ENCODE assay signal across 1 cellular context in genomic region chr1:97581614-97582051, GRCh38.
TF ChIP-seq lines count a peak whose summit lies in the region.

No MANE protein-coding gene starts in this region.

TF ChIP-seq in GM23338, 12 proteins besides CTCF, POLR2A, EP300 and RAD21 (continued from another document):
- TF ChIP-seq, protein P1, sequence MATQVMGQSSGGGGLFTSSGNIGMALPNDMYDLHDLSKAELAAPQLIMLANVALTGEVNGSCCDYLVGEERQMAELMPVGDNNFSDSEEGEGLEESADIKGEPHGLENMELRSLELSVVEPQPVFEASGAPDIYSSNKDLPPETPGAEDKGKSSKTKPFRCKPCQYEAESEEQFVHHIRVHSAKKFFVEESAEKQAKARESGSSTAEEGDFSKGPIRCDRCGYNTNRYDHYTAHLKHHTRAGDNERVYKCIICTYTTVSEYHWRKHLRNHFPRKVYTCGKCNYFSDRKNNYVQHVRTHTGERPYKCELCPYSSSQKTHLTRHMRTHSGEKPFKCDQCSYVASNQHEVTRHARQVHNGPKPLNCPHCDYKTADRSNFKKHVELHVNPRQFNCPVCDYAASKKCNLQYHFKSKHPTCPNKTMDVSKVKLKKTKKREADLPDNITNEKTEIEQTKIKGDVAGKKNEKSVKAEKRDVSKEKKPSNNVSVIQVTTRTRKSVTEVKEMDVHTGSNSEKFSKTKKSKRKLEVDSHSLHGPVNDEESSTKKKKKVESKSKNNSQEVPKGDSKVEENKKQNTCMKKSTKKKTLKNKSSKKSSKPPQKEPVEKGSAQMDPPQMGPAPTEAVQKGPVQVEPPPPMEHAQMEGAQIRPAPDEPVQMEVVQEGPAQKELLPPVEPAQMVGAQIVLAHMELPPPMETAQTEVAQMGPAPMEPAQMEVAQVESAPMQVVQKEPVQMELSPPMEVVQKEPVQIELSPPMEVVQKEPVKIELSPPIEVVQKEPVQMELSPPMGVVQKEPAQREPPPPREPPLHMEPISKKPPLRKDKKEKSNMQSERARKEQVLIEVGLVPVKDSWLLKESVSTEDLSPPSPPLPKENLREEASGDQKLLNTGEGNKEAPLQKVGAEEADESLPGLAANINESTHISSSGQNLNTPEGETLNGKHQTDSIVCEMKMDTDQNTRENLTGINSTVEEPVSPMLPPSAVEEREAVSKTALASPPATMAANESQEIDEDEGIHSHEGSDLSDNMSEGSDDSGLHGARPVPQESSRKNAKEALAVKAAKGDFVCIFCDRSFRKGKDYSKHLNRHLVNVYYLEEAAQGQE (IDR thresholded peaks at IDR 0.05; ENCODE audit: unreplicated experiment) = no peak
